1 cellular context compared by ENCODE assay signal in the genomic region with DNA sequence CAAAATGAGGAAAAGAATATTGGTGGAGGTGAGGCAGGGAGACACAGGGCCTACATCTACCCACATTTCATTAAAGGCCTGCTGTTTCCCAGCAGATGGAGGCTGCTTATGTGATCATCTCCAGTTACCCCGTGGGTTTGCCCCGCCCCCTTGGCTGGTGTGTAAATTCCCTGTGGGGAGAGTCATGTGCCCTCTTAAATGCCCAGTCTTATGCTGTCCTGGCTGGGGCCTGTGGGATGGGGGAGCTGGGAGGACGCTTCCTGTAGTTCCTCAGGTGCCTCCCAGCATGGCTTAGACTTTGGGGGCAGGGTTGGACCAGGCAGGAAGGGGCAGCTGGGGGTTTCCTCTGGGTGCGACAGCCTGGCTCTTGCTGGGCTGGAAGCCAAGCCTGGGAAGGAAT.
A peak's percentile ranks its signal among the peaks of the same experiment; 100 is the strongest.
TF ChIP-seq lines count a peak whose summit lies in the region.

No MANE protein-coding gene starts in this region.

TF ChIP-seq in HCT116, 20 proteins besides CTCF, POLR2A, EP300 and RAD21 (continued from another document):
- TF ChIP-seq SP1 (IDR thresholded peaks at IDR 0.05; ENCODE audit: low read depth), result peak; percentile 38; the same call in 1 of the 2 replicates
